In genomic region chr5:154783774-154784460, GRCh38 we compare ENCODE assay signal across 11 cellular contexts. TPM values are rescaled to one million over a fixed set of nuclear protein-coding genes. Genes with fewer than 3 reads are reported as not detected.
A peak's percentile ranks its signal among the peaks of the same experiment; 100 is the strongest.
DNase-seq lines count a peak whose midpoint lies in the region; ATAC-seq, FAIRE-seq and TF ChIP-seq lines count a peak whose summit lies in the region.
"Had no signal": no experiment of that assay in that cellular context is flagged by ENCODE, and none has a peak within 500 bp of the region (broad histone marks: within the 10 kb centered on the region; RNA-seq: fewer than 3 reads in every experiment).

No MANE protein-coding gene starts in this region.

- no peak overlapping the region for H3K4me3 ChIP-seq in HepG2 (replicated peaks in 1 of 3; ENCODE audit: insufficient read depth in 1 of 3, low read depth in 2 of 3, low read length in 3 of 3)
- no peak overlapping the region for H3K4me3 ChIP-seq in right lobe of liver
- H3K4me3 ChIP-seq in fibroblast of mammary gland (ENCODE audit: control insufficient read depth, low read depth, low read length) = no peak overlapping the region
- no peak overlapping the region for H3K4me3 ChIP-seq in transverse colon
- H3K4me3 ChIP-seq in spleen = no peak overlapping the region

- H3K27me3 ChIP-seq in HepG2 (ENCODE audit: control insufficient read depth in 1 of 2, insufficient read depth in 2 of 2, low read length in 2 of 2) (no peaks in the 10 kb centered on the region), right lobe of liver (no peaks in the 10 kb centered on the region), transverse colon (no peaks in the 10 kb centered on the region), spleen (replicated peaks in 1 of 7) (no peaks in the 10 kb centered on the region)

- no peak for TF ChIP-seq EP300 in HepG2 (IDR thresholded peaks at IDR 0.05; ENCODE audit: low read depth in 2 of 2, low read length in 2 of 2)
- TF ChIP-seq EP300 in HepG2 (CRISPR knock-in tag; IDR thresholded peaks at IDR 0.05; ENCODE audit: borderline replicate concordance) = no peak
- TF ChIP-seq EP300 in transverse colon (IDR thresholded peaks at IDR 0.05; ENCODE audit: low read depth) = no peak

- no peak for TF ChIP-seq RAD21 in HepG2 (CRISPR knock-in tag; IDR thresholded peaks at IDR 0.05)

- peaks cover 96% of the 10 kb centered on the region for H3K79me2 ChIP-seq in HepG2 (ENCODE audit: insufficient read depth, low read length)

- TF ChIP-seq CTCF in HepG2 (CRISPR knock-in tag; IDR thresholded peaks at IDR 0.05) = no peak
- TF ChIP-seq CTCF in right lobe of liver (IDR thresholded peaks at IDR 0.05) = no peak
- no peak for TF ChIP-seq CTCF in fibroblast of mammary gland (conservative IDR thresholded peaks at IDR 0.05; ENCODE audit: control insufficient read depth, insufficient read depth, low read depth, low read length)
- no peak for TF ChIP-seq CTCF in transverse colon (IDR thresholded peaks at IDR 0.05)
- no peak for TF ChIP-seq CTCF in spleen (IDR thresholded peaks at IDR 0.05 in 8 of 11, conservative IDR thresholded peaks at IDR 0.05 in 3 of 11)

- H3K36me3 ChIP-seq in HepG2 (replicated peaks in 1 of 2; ENCODE audit: control insufficient read depth in 1 of 2, insufficient read depth in 2 of 2, low read length in 2 of 2) (peaks cover 6 to 7% of the 10 kb centered on the region in 2 experiments; a peak in 4 of 5 replicates), right lobe of liver (no peaks in the 10 kb centered on the region), transverse colon (no peaks in the 10 kb centered on the region), spleen (no peaks in the 10 kb centered on the region)

- H3K4me2 ChIP-seq in HepG2 (ENCODE audit: low read depth, low read length) = no peak overlapping the region

- POLR2A ChIA-PET in HepG2 (lab: Yijun Ruan, JAX) = interaction anchor here (0.8 kb wide), 1 partner anchor 101 kb away, joined by 3 read pairs; no protein-coding TSS in a partner anchor

- H3K9me3 ChIP-seq in HepG2 (ENCODE audit: low read length) (no peaks in the 10 kb centered on the region), right lobe of liver (no peaks in the 10 kb centered on the region), transverse colon (no peaks in the 10 kb centered on the region), spleen (no peaks in the 10 kb centered on the region)

- in situ Hi-C loops in HepG2 (cut with HindIII; ENCODE audit: extremely low pct_ligation_motif_present, low pct_unique_long_range_greater_than_20kb) = no loop called here
- in situ Hi-C loops in transverse colon (cut with MboI; ENCODE audit: low pct_ligation_motif_present in 1 of 4, low pct_unique_long_range_greater_than_20kb in 1 of 4, low sequenced_read_pairs in 3 of 4) = no loop called here

- intact Hi-C loops in HepG2 (cut with micrococcal nuclease; ENCODE audit: unreplicated experiment) = no loop called here
- intact Hi-C loops in right lobe of liver (cut with DNase I) = no loop called here
- intact Hi-C loops in transverse colon (cut with DNase I; ENCODE audit: low total_unique reads) = no loop called here
- intact Hi-C loops in spleen (cut with DNase I; ENCODE audit: low total_unique reads) = no loop called here

- 97% methylated on average over 6 of the region's 11 CpGs for WGBS in HepG2 (ENCODE audit: low lambda C conversion rate)
- 76% methylated on average over 6 of the region's 11 CpGs for whole genome bisulfite sequencing in right lobe of liver (ENCODE audit: insufficient coverage, low coverage, low lambda C conversion rate, missing lambda C conversion rate)
- 74 to 78% methylated on average over 6 to 11 of the region's 11 CpGs for WGBS in transverse colon (ENCODE audit: low coverage in 1 of 2), 2 donors
- WGBS in spleen, 5 donors = 71 to 86% (median 78%) methylated on average over 8 to 11 of the region's 11 CpGs

- H3K4me1 ChIP-seq in HepG2 (ENCODE audit: insufficient read depth, low read length) (peaks cover 83% of the 10 kb centered on the region), right lobe of liver (peaks cover 0 to 42% (median 11%) of the 10 kb centered on the region in 4 donors), transverse colon (peaks cover 28 to 81% (median 32%) of the 10 kb centered on the region in 4 donors), spleen (peaks cover 58 to 100% (median 99%) of the 10 kb centered on the region in 6 donors)

- no TSS peak for BruUV-seq in HepG2 (replicated peaks; lab: Mats Ljungman, UMichigan)

- FAIRE-seq in HepG2 (lab: Jason Lieb, UNC) = no peak

- ATAC-seq in HepG2 (peak; percentile 8; the same call in 1 of the 3 replicates), right lobe of liver (no peak), HG03439 (IDR thresholded peaks at IDR 0.05; ENCODE audit: unreplicated experiment) (peak; percentile 58)

- no peak for TF ChIP-seq POLR2A in HepG2 (IDR thresholded peaks at IDR 0.05; ENCODE audit: insufficient read depth in 1 of 2, low read depth in 2 of 2, low read length in 2 of 2)
- TF ChIP-seq POLR2A in right lobe of liver (IDR thresholded peaks at IDR 0.05) = no peak
- TF ChIP-seq POLR2A in transverse colon (IDR thresholded peaks at IDR 0.05) = no peak
- no peak for TF ChIP-seq POLR2A in spleen (IDR thresholded peaks at IDR 0.05)

- H3K27ac ChIP-seq in HepG2 (ENCODE audit: extremely low read length, insufficient read depth, low read length) = no peak overlapping the region
- H3K27ac ChIP-seq in right lobe of liver = no peak overlapping the region
- peak overlapping the region in 1 of 4 donors; percentile 37 for H3K27ac ChIP-seq in transverse colon
- peak overlapping the region in 4 of 8 donors; percentile 0 to 45 (median 26) for H3K27ac ChIP-seq in spleen

- H3K9ac ChIP-seq in HepG2 (ENCODE audit: insufficient read depth, low read depth, low read length) = no peak overlapping the region

- CTCF ChIA-PET in HepG2 (lab: Yijun Ruan, JAX; ENCODE audit: low intra/inter-chr PET ratio, low total read pairs) = no interaction called here

- peaks cover 82% of the 10 kb centered on the region for H4K20me1 ChIP-seq in HepG2 (ENCODE audit: insufficient read depth, low read length)

- DNase-seq in HepG2 (ENCODE audit: low spot score) (no peak), right lobe of liver (no peak), fibroblast of mammary gland (ENCODE audit: low read depth) (peak; percentile 41), NCI-H774 (lab: John Stamatoyannopoulos, UW) (no peak), transverse colon (no peak), spleen (no peak), occipital lobe (lab: John Stamatoyannopoulos, UW) (no peak)
- DNase-seq: activated T-cell treated with anti-CD3 and anti-CD28 coated beads, Interleukin-2, amount 50 U/mL, for 4 hours; Calu3; Karpas-422 had no signal

- no peak overlapping the region for H2AFZ ChIP-seq in HepG2 (ENCODE audit: low read length)

TF ChIP-seq in HepG2, 621 proteins besides CTCF, POLR2A, EP300 and RAD21 (continues in another document):
- TF ChIP-seq, protein P1, sequence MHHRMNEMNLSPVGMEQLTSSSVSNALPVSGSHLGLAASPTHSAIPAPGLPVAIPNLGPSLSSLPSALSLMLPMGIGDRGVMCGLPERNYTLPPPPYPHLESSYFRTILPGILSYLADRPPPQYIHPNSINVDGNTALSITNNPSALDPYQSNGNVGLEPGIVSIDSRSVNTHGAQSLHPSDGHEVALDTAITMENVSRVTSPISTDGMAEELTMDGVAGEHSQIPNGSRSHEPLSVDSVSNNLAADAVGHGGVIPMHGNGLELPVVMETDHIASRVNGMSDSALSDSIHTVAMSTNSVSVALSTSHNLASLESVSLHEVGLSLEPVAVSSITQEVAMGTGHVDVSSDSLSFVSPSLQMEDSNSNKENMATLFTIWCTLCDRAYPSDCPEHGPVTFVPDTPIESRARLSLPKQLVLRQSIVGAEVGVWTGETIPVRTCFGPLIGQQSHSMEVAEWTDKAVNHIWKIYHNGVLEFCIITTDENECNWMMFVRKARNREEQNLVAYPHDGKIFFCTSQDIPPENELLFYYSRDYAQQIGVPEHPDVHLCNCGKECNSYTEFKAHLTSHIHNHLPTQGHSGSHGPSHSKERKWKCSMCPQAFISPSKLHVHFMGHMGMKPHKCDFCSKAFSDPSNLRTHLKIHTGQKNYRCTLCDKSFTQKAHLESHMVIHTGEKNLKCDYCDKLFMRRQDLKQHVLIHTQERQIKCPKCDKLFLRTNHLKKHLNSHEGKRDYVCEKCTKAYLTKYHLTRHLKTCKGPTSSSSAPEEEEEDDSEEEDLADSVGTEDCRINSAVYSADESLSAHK (CRISPR knock-in tag; IDR thresholded peaks at IDR 0.05; ENCODE audit: borderline replicate concordance) = no peak
- TF ChIP-seq IKZF1 (IDR thresholded peaks at IDR 0.05) = no peak
- TF ChIP-seq ZNF614 (CRISPR knock-in tag; IDR thresholded peaks at IDR 0.05; ENCODE audit: borderline replicate concordance) = no peak
- no peak for TF ChIP-seq ZNF605 (CRISPR knock-in tag; IDR thresholded peaks at IDR 0.05)
- TF ChIP-seq SSRP1 (CRISPR knock-in tag; IDR thresholded peaks at IDR 0.05) = no peak
- no peak for TF ChIP-seq ZNF562 (CRISPR knock-in tag; IDR thresholded peaks at IDR 0.05; ENCODE audit: borderline replicate concordance)

RNA-seq across cellular contexts. Expression of gene LARP1, which starts 28.7 kb away (rescaled TPM):
- total RNA-seq in HepG2 (2016; rRNA removed; fragmentation: Illumina TruSeq; extraction: Trizol) (61.4 and 68.5 TPM in 2 replicates), right lobe of liver (10 to 100 TPM; 58.2 to 85.7 (median 73.0) TPM), transverse colon (100 to 1,000 TPM in 2 of 4 donors, 10 to 100 TPM in 2; 63.6 to 171 (median 105) TPM), spleen (100 to 1,000 TPM; 111 to 168 (median 142) TPM), occipital lobe (37.4 TPM)
- 8.7 and 8.9 TPM in 2 replicates for total RNA-seq in HepG2 (2016; cell fraction: cytosol; rRNA removed; fragmentation: Illumina TruSeq; extraction: Trizol; ENCODE audit: low read depth)
- 57.6 and 62.0 TPM in 2 replicates for total RNA-seq in HepG2 (2016; cell fraction: insoluble cytoplasmic fraction; rRNA removed; fragmentation: Illumina TruSeq; extraction: Trizol)
- total RNA-seq in HepG2 (2016; cell fraction: membrane; rRNA removed; fragmentation: Illumina TruSeq; extraction: Trizol) = 36.8 and 41.2 TPM in 2 replicates
- total RNA-seq in HepG2 (2016; cell fraction: nucleus; rRNA removed; fragmentation: Illumina TruSeq; extraction: Trizol) = 72.6 and 80.1 TPM in 2 replicates
- polyA plus RNA-seq in HepG2 (2011; rRNA removed) (45.2 and 52.0 TPM in 2 replicates), spleen (10 to 100 TPM; 13.8 to 32.2 (median 15.3) TPM)
- polyA plus RNA-seq in HepG2 (2011; cell fraction: cytosol; rRNA removed) = 29.4 and 31.7 TPM in 2 replicates
- polyA plus RNA-seq in HepG2 (2011; cell fraction: nucleus; rRNA removed) = 74.2 and 76.9 TPM in 2 replicates
- 59.4 and 62.0 TPM in 2 replicates for polyA plus RNA-seq in HepG2 (2012)
- polyA plus RNA-seq in HepG2 (2016; cell fraction: cytosol; fragmentation: Illumina TruSeq; extraction: Trizol; ENCODE audit: low read depth) = 4.0 and 4.5 TPM in 2 replicates
- 69.6 and 92.6 TPM in 2 replicates for polyA plus RNA-seq in HepG2 (2016; cell fraction: insoluble cytoplasmic fraction; fragmentation: Illumina TruSeq; extraction: Trizol; ENCODE audit: low read depth)
- 15.3 and 19.6 TPM in 2 replicates for polyA plus RNA-seq in HepG2 (2016; cell fraction: membrane; fragmentation: Illumina TruSeq; extraction: Trizol; ENCODE audit: low read depth)
- polyA plus RNA-seq in HepG2 (2016; cell fraction: nucleus; fragmentation: Illumina TruSeq; extraction: Trizol; ENCODE audit: insufficient read depth, low read depth) = 143 and 158 TPM in 2 replicates
- polyA minus RNA-seq in HepG2 (2011; rRNA and poly(A)+ RNA removed; ENCODE audit: low replicate concordance) = 72.7 and 144 TPM in 2 replicates
- polyA minus RNA-seq in HepG2 (2011; cell fraction: cytosol; rRNA and poly(A)+ RNA removed) = 40.8 and 53.5 TPM in 2 replicates
- polyA minus RNA-seq in HepG2 (2011; cell fraction: nucleus; rRNA and poly(A)+ RNA removed) = 66.0 and 100 TPM in 2 replicates

Comparison
In these comparisons a context has a peak if more than half of its experiments do, and no peak if none do; other contexts are left out.
1. ATAC-seq: peak in HepG2 (single experiment) and HG03439 (single experiment); none in right lobe of liver (0 of 4).